Comparison of ENCODE assay signal across 1 cellular context in the genomic region with DNA sequence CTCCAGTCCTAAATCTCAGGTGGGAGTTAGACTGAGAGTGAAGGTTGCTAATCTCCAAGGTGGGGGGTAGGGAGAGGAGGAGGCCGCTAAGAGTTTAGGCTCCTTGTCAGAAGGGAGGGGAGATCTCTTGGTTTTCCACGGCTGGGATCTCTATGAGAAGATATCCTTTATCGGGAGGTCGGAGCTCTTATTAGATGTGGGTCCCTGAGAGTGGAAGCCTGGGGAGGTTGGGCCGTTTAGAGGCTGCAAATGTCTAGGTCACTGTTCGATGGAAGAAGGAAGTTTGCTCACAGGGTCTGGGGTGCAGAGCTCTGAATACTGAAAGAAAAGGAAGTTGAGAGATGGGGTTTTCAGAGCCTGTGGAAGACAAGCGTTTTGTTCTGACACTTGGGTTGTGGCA.
TF ChIP-seq lines count a peak whose summit lies in the region.

No MANE protein-coding gene starts in this region.

TF ChIP-seq in H1, 55 proteins besides CTCF, POLR2A, EP300 and RAD21:
- TF ChIP-seq JUN (IDR thresholded peaks at IDR 0.05; ENCODE audit: low read depth, low read length) (no peak), POLR2AphosphoS5 (IDR thresholded peaks at IDR 0.05; ENCODE audit: low read depth, low read length) (0 out of 2 replicates have a peak, but pooled peaks have one; percentile 19)
